Comparison of ENCODE assay signal across 18 cellular contexts in the genomic region with DNA sequence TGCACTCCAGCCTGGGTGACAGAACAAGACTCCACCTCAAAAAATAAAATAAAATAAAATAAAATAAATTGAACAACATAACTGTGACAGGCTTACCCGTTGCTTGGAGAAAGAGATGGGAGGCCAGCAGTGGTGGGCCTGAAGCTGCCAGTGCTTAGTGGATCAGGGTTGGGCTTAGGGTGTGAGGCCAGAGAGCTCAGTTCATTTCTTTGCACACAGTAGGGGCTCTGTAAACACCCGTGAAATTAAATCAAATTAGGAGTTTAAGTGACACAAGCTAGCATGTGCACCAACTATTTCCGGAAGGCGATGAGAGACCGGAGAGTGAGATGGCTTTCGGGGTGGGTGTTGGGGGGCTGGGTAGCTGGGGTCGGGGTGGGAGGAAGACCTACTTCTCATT. TPM values are rescaled to one million over a fixed set of nuclear protein-coding genes. Genes with fewer than 3 reads are reported as not detected.
DNase-seq lines count a peak whose midpoint lies in the region; ATAC-seq and TF ChIP-seq lines count a peak whose summit lies in the region.
"Had no signal": no experiment of that assay in that cellular context is flagged by ENCODE, and none has a peak within 500 bp of the region (broad histone marks: within the 10 kb centered on the region; RNA-seq: fewer than 3 reads in every experiment).

No MANE protein-coding gene starts in this region.

- no peaks in the 10 kb centered on the region for H3K9me3 ChIP-seq in right lobe of liver
- H3K9me3 ChIP-seq: A549 had no signal

- 23% methylated on average over 7 of the region's 7 CpGs for WGBS in right lobe of liver (ENCODE audit: insufficient coverage, low coverage, low lambda C conversion rate, missing lambda C conversion rate)

- no peak overlapping the region for H3K27ac Mint-ChIP-seq in CD14-positive monocyte
- H3K27ac Mint-ChIP-seq: CD4-positive, alpha-beta T cell had no signal

- peaks cover 0 to 2% (median 0%) of the 10 kb centered on the region in 7 donors for H3K9me3 Mint-ChIP-seq in CD14-positive monocyte
- H3K9me3 Mint-ChIP-seq: CD4-positive, alpha-beta T cell; CD8-positive, alpha-beta memory T cell had no signal

- no peak overlapping the region for H3K4me3 Mint-ChIP-seq in CD14-positive monocyte
- H3K4me3 Mint-ChIP-seq: CD4-positive, alpha-beta T cell; CD8-positive, alpha-beta memory T cell had no signal

- no peaks in the 10 kb centered on the region for H3K36me3 ChIP-seq in right lobe of liver

- DNase-seq in NCI-H146 (lab: John Stamatoyannopoulos, UW): peak; percentile 11
- DNase-seq in NCI-H146 treated with DMSO at 0.1 percent for 48 hours (lab: John Stamatoyannopoulos, UW; ENCODE audit: unreplicated experiment): no peak
- DNase-seq in left lobe of liver (ENCODE audit: low spot score): no peak
- DNase-seq in right lobe of liver: no peak
- no peak for DNase-seq in CD14-positive monocyte (ENCODE audit: low spot score)
- DNase-seq in NK-92 treated with Interleukin-12 subunit alpha and Interleukin-12 subunit beta, amount 100 ng/mL, for 24 hours (lab: John Stamatoyannopoulos, UW): no peak
- DNase-seq: 8988T; C1 segment of cervical spinal cord; CD4-positive, alpha-beta T cell; CD8-positive, alpha-beta memory T cell; DMS 273 treated with DMSO at 0.1 percent for 48 hours; DMS79; GDM1 had no signal

- peaks cover 2 to 46% (median 12%) of the 10 kb centered on the region in 4 donors for H3K4me1 ChIP-seq in right lobe of liver
- H3K4me1 ChIP-seq: A549 had no signal

- peaks cover 1% of the 10 kb centered on the region for H3K4me1 Mint-ChIP-seq in CD14-positive monocyte
- H3K4me1 Mint-ChIP-seq: CD8-positive, alpha-beta memory T cell had no signal

- ATAC-seq in left lobe of liver: peak; percentile 37
- peak in 3 of 4 donors; percentile 6 to 55 (median 35) for ATAC-seq in right lobe of liver
- ATAC-seq in GM18868 (IDR thresholded peaks at IDR 0.05; ENCODE audit: unreplicated experiment): no peak
- no peak for ATAC-seq in HG02884 (IDR thresholded peaks at IDR 0.05; ENCODE audit: unreplicated experiment)

- H3K27me3 Mint-ChIP-seq in CD14-positive monocyte (ENCODE audit: low read depth in 3 of 3): peaks cover 7 to 8% (median 7%) of the 10 kb centered on the region in 3 donors

- no peaks in the 10 kb centered on the region for H3K36me3 Mint-ChIP-seq in CD14-positive monocyte
- H3K36me3 Mint-ChIP-seq: CD8-positive, alpha-beta memory T cell had no signal

- H3K4me3 ChIP-seq in right lobe of liver: peak overlapping the region in 2 of 3 donors; percentile 62 to 65
- H3K4me3 ChIP-seq: A549, GM12878, GM23248 had no signal

- intact Hi-C loops in right lobe of liver (cut with DNase I) (loop anchor here in 1 of 2 donors (10.0 kb wide), 1 partner anchor 45 kb away; no protein-coding TSS in a partner anchor), CD14-positive monocyte (cut with micrococcal nuclease) (no loop called here)

- H3K27ac ChIP-seq in right lobe of liver: peak overlapping the region; percentile 74 to 92 (median 90)
- H3K27ac ChIP-seq: GM23248 had no signal

- TF ChIP-seq CTCF in right lobe of liver (IDR thresholded peaks at IDR 0.05): no peak
- no peak for TF ChIP-seq CTCF in CD14-positive monocyte (IDR thresholded peaks at IDR 0.05)

- no peak for TF ChIP-seq POLR2A in right lobe of liver (IDR thresholded peaks at IDR 0.05)

- no peaks in the 10 kb centered on the region for H3K27me3 ChIP-seq in right lobe of liver

RNA-seq across cellular contexts. Expression of a gene that starts 25.8 kb away (rescaled TPM):
- total RNA-seq in left lobe of liver (95.0 TPM), right lobe of liver (100 to 1,000 TPM in 1 of 6 experiments, 10 to 100 TPM in 5; 18.0 to 102 (median 28.7) TPM)
- 1 to 10 TPM; 3.0 to 4.9 TPM for polyA plus RNA-seq in CD14-positive monocyte

Comparison
In these comparisons a context has a peak if more than half of its experiments do, and no peak if none do; other contexts are left out.
1. ATAC-seq: peak in left lobe of liver (single experiment) and right lobe of liver (3 of 4); none in GM18868 (single experiment) and HG02884 (single experiment).